In the genomic region with DNA sequence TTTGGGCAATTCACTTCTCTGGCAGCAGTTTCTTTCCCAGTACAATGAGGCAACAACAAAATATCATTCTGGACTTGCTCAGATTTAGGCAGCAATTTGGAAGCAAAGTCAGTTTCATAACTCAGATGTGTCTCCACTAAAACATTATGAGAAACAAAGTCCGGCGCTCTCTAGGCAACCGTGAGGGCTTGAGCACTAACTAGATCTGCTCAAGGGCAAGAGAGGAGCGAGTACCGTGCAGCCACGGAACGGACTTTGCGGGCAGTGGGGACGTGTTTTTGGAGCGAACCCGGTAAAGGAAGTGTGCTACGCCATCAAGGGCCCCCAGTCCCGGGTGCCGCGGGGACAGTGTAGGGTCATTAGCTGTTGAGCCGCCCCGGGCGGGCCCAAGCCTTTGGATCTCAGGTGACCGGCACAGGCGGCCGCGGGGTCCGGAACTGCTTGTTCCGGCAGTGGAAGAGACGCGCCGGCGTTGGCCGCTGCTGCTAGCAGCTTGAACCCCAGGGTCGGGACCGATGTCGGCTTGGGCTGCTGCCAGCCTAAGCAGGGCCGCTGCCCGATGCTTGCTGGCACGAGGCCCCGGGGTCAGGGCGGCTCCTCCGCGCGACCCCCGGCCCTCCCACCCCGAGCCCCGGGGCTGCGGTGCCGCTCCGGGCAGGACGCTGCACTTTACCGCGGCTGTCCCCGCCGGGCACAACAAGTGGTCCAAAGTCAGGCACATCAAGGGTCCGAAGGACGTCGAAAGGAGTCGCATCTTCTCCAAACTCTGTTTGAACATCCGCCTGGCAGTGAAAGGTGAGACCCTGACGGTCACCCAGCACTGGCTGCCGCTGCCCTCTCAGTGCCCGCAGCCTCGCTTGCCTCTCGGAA, we compare ENCODE assay signal across 8 cellular contexts. TPM values are rescaled to one million over a fixed set of nuclear protein-coding genes. Genes with fewer than 3 reads are reported as not detected.
A peak's percentile ranks its signal among the peaks of the same experiment; 100 is the strongest.
DNase-seq lines count a peak whose midpoint lies in the region; ATAC-seq and TF ChIP-seq lines count a peak whose summit lies in the region.

A gene (plus strand): TSS at position 327 of the 870 bp plus-strand sequence. CDS start 189 bp downstream, at position 516.

- H3K4me3 ChIP-seq in AG10803 (ENCODE audit: low read length), result peak within 1 kb of the TSS; percentile 91
- H3K4me3 ChIP-seq in kidney epithelial cell (ENCODE audit: low read depth, low read length), result peak within 1 kb of the TSS; percentile 91

- DNase-seq in AG10803 (ENCODE audit: low read depth) (peak; percentile 84), NCI-H460 (ENCODE audit: extremely low read depth, low read depth) (peak; percentile 66), cerebellum (ENCODE audit: low spot score) (peak; percentile 83), kidney epithelial cell (ENCODE audit: low read depth) (peak; percentile 14)
- peak; percentile 67 for DNase-seq in activated CD4-positive, alpha-beta T cell treated with anti-CD3 and anti-CD28 coated beads for 1 hour
- peak; percentile 58 to 73 for DNase-seq in stimulated activated CD4-positive, alpha-beta T cell treated with anti-CD3 and anti-CD28 coated beads, Interleukin-15, amount 100 ng/mL, for 1 hour (ENCODE audit: low read depth in 1 of 2, low spot score in 1 of 2)

- no peaks in the 10 kb centered on the region for H3K27me3 ChIP-seq in kidney epithelial cell (ENCODE audit: control insufficient read depth, insufficient read depth, low read length)

- TF ChIP-seq CTCF in AG10803 (conservative IDR thresholded peaks at IDR 0.05; ENCODE audit: low read length) (no peak), kidney epithelial cell (IDR thresholded peaks at IDR 0.05; ENCODE audit: insufficient read depth, low read length, poor library complexity, severe bottlenecking) (no peak)

- ATAC-seq in GM19043 (IDR thresholded peaks at IDR 0.05; ENCODE audit: low read depth, unreplicated experiment), result peak; percentile 80
- peak; percentile 88 for ATAC-seq in HG03378 (IDR thresholded peaks at IDR 0.05; ENCODE audit: unreplicated experiment)

- no peaks in the 10 kb centered on the region for H3K36me3 ChIP-seq in kidney epithelial cell (ENCODE audit: control insufficient read depth, insufficient read depth, low read length)

RNA-seq across cellular contexts. Expression of the gene that starts here (rescaled TPM):
- 33.0 and 34.0 TPM in 2 replicates for total RNA-seq in NCI-H460 (2014; rRNA removed; shearing (Covaris generic))
- 22.8 and 29.6 TPM in 2 replicates for polyA plus RNA-seq in NCI-H460 (2014; cell fraction: nucleus; rRNA removed)
- total RNA-seq in cerebellum (8.0 TPM), kidney epithelial cell (24.7 and 24.9 TPM in 2 replicates)

Comparison
In these comparisons a context has a peak if more than half of its experiments do, and no peak if none do; other contexts are left out.
1. Peak in every context shown above with its lines: DNase-seq, ATAC-seq and H3K4me3 ChIP-seq.
2. DNase-seq: peak in every context shown above with its lines; median percentile 84 in AG10803; 83 in cerebellum; 67 in activated CD4-positive, alpha-beta T cell treated with anti-CD3 and anti-CD28 coated beads for 1 hour; 66 in NCI-H460; 66 in stimulated activated CD4-positive, alpha-beta T cell treated with anti-CD3 and anti-CD28 coated beads, Interleukin-15, amount 100 ng/mL, for 1 hour; 14 in kidney epithelial cell.